In genomic region chr19:34365463-34366401, GRCh38 we compare ENCODE assay signal across 8 cellular contexts. TPM values are rescaled to one million over a fixed set of nuclear protein-coding genes. Genes with fewer than 3 reads are reported as not detected.
DNase-seq lines count a peak whose midpoint lies in the region; ATAC-seq and TF ChIP-seq lines count a peak whose summit lies in the region.

No MANE protein-coding gene starts in this region.

- H3K4me3 ChIP-seq in GM12864 (ENCODE audit: low read depth, low read length) (peak overlapping the region; percentile 86), fibroblast of villous mesenchyme (ENCODE audit: low read depth, low read length) (peak overlapping the region; percentile 78)

- TF ChIP-seq CTCF in GM12864 (IDR thresholded peaks at IDR 0.05; ENCODE audit: low read depth, low read length, missing control alignments) (no peak), fibroblast of villous mesenchyme (IDR thresholded peaks at IDR 0.05; ENCODE audit: insufficient read depth, low read depth, low read length) (no peak), nephron (IDR thresholded peaks at IDR 0.05; ENCODE audit: unreplicated experiment in 3 of 3) (no peak)

- no peaks in the 10 kb centered on the region for H3K27me3 Mint-ChIP-seq in activated T-helper 1 cell treated with anti-CD3 and anti-CD28 coated beads, Interleukin-12 subunit alpha, Interleukin-12 subunit beta, Interleukin-2, Interleukin-4 antibody, amounts not matched to agents 30 ng/mL and 10 ng/mL and 1 ng/mL, durations not matched to agents 14 hours and 24 hours and 36 hours (ENCODE audit: insufficient read depth)
- H3K27me3 Mint-ChIP-seq in nephron (ENCODE audit: low read depth), result peaks cover 8% of the 10 kb centered on the region

- peaks cover 46% of the 10 kb centered on the region for H3K4me1 Mint-ChIP-seq in activated T-helper 1 cell treated with anti-CD3 and anti-CD28 coated beads, Interleukin-12 subunit alpha, Interleukin-12 subunit beta, Interleukin-2, Interleukin-4 antibody, amounts not matched to agents 30 ng/mL and 10 ng/mL and 1 ng/mL, durations not matched to agents 14 hours and 24 hours and 36 hours (ENCODE audit: low read depth)
- peaks cover 29% of the 10 kb centered on the region for H3K4me1 Mint-ChIP-seq in nephron

- H3K9me3 Mint-ChIP-seq in activated T-helper 1 cell treated with anti-CD3 and anti-CD28 coated beads, Interleukin-12 subunit alpha, Interleukin-12 subunit beta, Interleukin-2, Interleukin-4 antibody, amounts not matched to agents 30 ng/mL and 10 ng/mL and 1 ng/mL, durations not matched to agents 14 hours and 24 hours and 36 hours, result no peaks in the 10 kb centered on the region
- no peaks in the 10 kb centered on the region for H3K9me3 Mint-ChIP-seq in nephron

- peak; percentile 69 for DNase-seq in 8988T
- no peak for DNase-seq in GM12864 (ENCODE audit: low read depth)
- peak; percentile 21 for DNase-seq in LoVo (ENCODE audit: low spot score)
- DNase-seq in activated T-helper 1 cell treated with anti-CD3 and anti-CD28 coated beads, Interleukin-12 subunit alpha, Interleukin-12 subunit beta, Interleukin-2, Interleukin-4 antibody, amounts not matched to agents 30 ng/mL and 10 ng/mL and 1 ng/mL, durations not matched to agents 14 hours and 24 hours and 36 hours (ENCODE audit: low spot score), result no peak
- peak; percentile 43 for DNase-seq in fibroblast of villous mesenchyme (ENCODE audit: low read depth)

- peak overlapping the region; percentile 100 for H3K4me3 Mint-ChIP-seq in activated T-helper 1 cell treated with anti-CD3 and anti-CD28 coated beads, Interleukin-12 subunit alpha, Interleukin-12 subunit beta, Interleukin-2, Interleukin-4 antibody, amounts not matched to agents 30 ng/mL and 10 ng/mL and 1 ng/mL, durations not matched to agents 14 hours and 24 hours and 36 hours
- peak overlapping the region; percentile 90 to 98 (median 96) for H3K4me3 Mint-ChIP-seq in nephron

- H3K36me3 Mint-ChIP-seq in activated T-helper 1 cell treated with anti-CD3 and anti-CD28 coated beads, Interleukin-12 subunit alpha, Interleukin-12 subunit beta, Interleukin-2, Interleukin-4 antibody, amounts not matched to agents 30 ng/mL and 10 ng/mL and 1 ng/mL, durations not matched to agents 14 hours and 24 hours and 36 hours (ENCODE audit: low read depth), result peaks cover 50% of the 10 kb centered on the region
- H3K36me3 Mint-ChIP-seq in nephron (ENCODE audit: low read depth), result peaks cover 33% of the 10 kb centered on the region

- intact Hi-C loops in activated T-helper 1 cell treated with anti-CD3 and anti-CD28 coated beads, Interleukin-12 subunit alpha, Interleukin-12 subunit beta, Interleukin-2, Interleukin-4 antibody, amounts not matched to agents 30 ng/mL and 10 ng/mL and 1 ng/mL, durations not matched to agents 14 hours and 24 hours and 36 hours (cut with micrococcal nuclease), result loop anchor here (1.0 to 2.0 kb wide), 3 partner anchors 15 to 63 kb away; partner anchors contain the start of genes PDCD2L and UBA2

- H3K27ac Mint-ChIP-seq in activated T-helper 1 cell treated with anti-CD3 and anti-CD28 coated beads, Interleukin-12 subunit alpha, Interleukin-12 subunit beta, Interleukin-2, Interleukin-4 antibody, amounts not matched to agents 30 ng/mL and 10 ng/mL and 1 ng/mL, durations not matched to agents 14 hours and 24 hours and 36 hours, result peak overlapping the region; percentile 95
- H3K27ac Mint-ChIP-seq in nephron, result peak overlapping the region; percentile 61 to 83 (median 67)

- no peak for ATAC-seq in GM19467 (IDR thresholded peaks at IDR 0.05; ENCODE audit: unreplicated experiment)
- no peak for ATAC-seq in GM21526 (IDR thresholded peaks at IDR 0.05; ENCODE audit: low FRiP score, unreplicated experiment)

RNA-seq across cellular contexts. Expression of gene GPI, which starts 0.7 kb away (rescaled TPM):
- total RNA-seq in activated T-helper 1 cell treated with anti-CD3 and anti-CD28 coated beads, Interleukin-12 subunit alpha, Interleukin-12 subunit beta, Interleukin-2, Interleukin-4 antibody, amounts not matched to agents 30 ng/mL and 10 ng/mL and 1 ng/mL, durations not matched to agents 14 hours and 24 hours and 36 hours, result 502 and 509 TPM in 2 replicates
- 102 and 111 TPM in 2 replicates for total RNA-seq in fibroblast of villous mesenchyme

RNA-seq across cellular contexts. Expression of gene PDCD2L, which starts 38.5 kb away (rescaled TPM):
- total RNA-seq in activated T-helper 1 cell treated with anti-CD3 and anti-CD28 coated beads, Interleukin-12 subunit alpha, Interleukin-12 subunit beta, Interleukin-2, Interleukin-4 antibody, amounts not matched to agents 30 ng/mL and 10 ng/mL and 1 ng/mL, durations not matched to agents 14 hours and 24 hours and 36 hours, result 51.3 and 52.3 TPM in 2 replicates
- total RNA-seq in fibroblast of villous mesenchyme, result 11.7 and 11.9 TPM in 2 replicates

Comparison
In these comparisons a context has a peak if more than half of its experiments do, and no peak if none do; other contexts are left out.
1. DNase-seq: peak in 8988T (single experiment), LoVo (single experiment) and fibroblast of villous mesenchyme (single experiment); none in GM12864 (single experiment) and activated T-helper 1 cell treated with anti-CD3 and anti-CD28 coated beads, Interleukin-12 subunit alpha, Interleukin-12 subunit beta, Interleukin-2, Interleukin-4 antibody, amounts not matched to agents 30 ng/mL and 10 ng/mL and 1 ng/mL, durations not matched to agents 14 hours and 24 hours and 36 hours (single experiment).